In genomic region chr12:54352891-54353874, GRCh38 we compare ENCODE assay signal across 9 cellular contexts. TPM values are rescaled to one million over a fixed set of nuclear protein-coding genes. Genes with fewer than 3 reads are reported as not detected.
DNase-seq lines count a peak whose midpoint lies in the region; ATAC-seq, FAIRE-seq and TF ChIP-seq lines count a peak whose summit lies in the region.
"Had no signal": no experiment of that assay in that cellular context is flagged by ENCODE, and none has a peak within 500 bp of the region (broad histone marks: within the 10 kb centered on the region; RNA-seq: fewer than 3 reads in every experiment).

No MANE protein-coding gene starts in this region.

- CTCF ChIA-PET in activated naive CD4-positive, alpha-beta T cell treated with anti-CD3 and anti-CD28 coated beads, Interleukin-2, amount 10 ng/mL, durations not matched to agents 7 days and 5 days (lab: Charles Lee) = interaction anchor here (0.7 to 2.2 kb wide), 8 partner anchors 10 to 138 kb away, joined by 3 to 9 read pairs (median 4); partner anchors contain the start of gene COPZ1

- H3K9me3 ChIP-seq in breast epithelium (no peaks in the 10 kb centered on the region), vagina (no peaks in the 10 kb centered on the region)
- H3K9me3 ChIP-seq: BLaER1 had no signal

- DNase-seq in activated naive CD4-positive, alpha-beta T cell treated with anti-CD3 and anti-CD28 coated beads, Interleukin-2, amount 10 ng/mL, durations not matched to agents 7 days and 5 days = no peak
- DNase-seq in breast epithelium (ENCODE audit: low spot score in 2 of 2) (no peak), memory B cell (ENCODE audit: low spot score in 2 of 2) (no peak), vagina (ENCODE audit: extremely low spot score in 2 of 2) (no peak), cerebellar nuclear complex (lab: John Stamatoyannopoulos, UW) (no peak), GM12891 (ENCODE audit: insufficient read length, low spot score) (no peak)

- H3K36me3 Mint-ChIP-seq in activated naive CD4-positive, alpha-beta T cell treated with anti-CD3 and anti-CD28 coated beads, Interleukin-2, amount 50 U/mL, for 24 hours = no peaks in the 10 kb centered on the region
- peaks cover 28% of the 10 kb centered on the region for H3K36me3 Mint-ChIP-seq in activated naive CD4-positive, alpha-beta T cell treated with anti-CD3 and anti-CD28 coated beads, Interleukin-2, amount 10 ng/mL, durations not matched to agents 7 days and 5 days
- H3K36me3 Mint-ChIP-seq in memory B cell = peaks cover 20% of the 10 kb centered on the region

- H3K36me3 ChIP-seq in breast epithelium (no peaks in the 10 kb centered on the region), vagina (peaks cover 0 to 27% of the 10 kb centered on the region in 2 donors)

- peaks cover 18% of the 10 kb centered on the region for H3K4me1 Mint-ChIP-seq in activated naive CD4-positive, alpha-beta T cell treated with anti-CD3 and anti-CD28 coated beads, Interleukin-2, amount 50 U/mL, for 24 hours
- H3K4me1 Mint-ChIP-seq in activated naive CD4-positive, alpha-beta T cell treated with anti-CD3 and anti-CD28 coated beads, Interleukin-2, amount 10 ng/mL, durations not matched to agents 7 days and 5 days = peaks cover 29% of the 10 kb centered on the region
- H3K4me1 Mint-ChIP-seq in memory B cell = peaks cover 10% of the 10 kb centered on the region

- H3K4me1 ChIP-seq in breast epithelium (no peaks in the 10 kb centered on the region), vagina (peaks cover 38% of the 10 kb centered on the region)

- no peak for TF ChIP-seq POLR2A in breast epithelium (IDR thresholded peaks at IDR 0.05)
- TF ChIP-seq POLR2A in vagina (IDR thresholded peaks at IDR 0.05) = no peak
- TF ChIP-seq POLR2A in GM12891 (IDR thresholded peaks at IDR 0.05; ENCODE audit: low read depth, low read length) = no peak

- no peak for FAIRE-seq in GM12891 (lab: Jason Lieb, UNC)

- peak overlapping the region; percentile 50 to 73 for H3K27ac ChIP-seq in breast epithelium
- H3K27ac ChIP-seq in vagina = peak overlapping the region; percentile 83
- H3K27ac ChIP-seq: BLaER1 had no signal

- intact Hi-C loops in breast epithelium (cut with DNase I; ENCODE audit: low total_unique reads) = no loop called here
- intact Hi-C loops in vagina (cut with DNase I) = no loop called here

- no peak for ATAC-seq in memory B cell (ENCODE audit: low read depth)
- no peak for ATAC-seq in GM21423 (IDR thresholded peaks at IDR 0.05; ENCODE audit: unreplicated experiment)

- peak overlapping the region; percentile 66 for H3K27ac Mint-ChIP-seq in activated naive CD4-positive, alpha-beta T cell treated with anti-CD3 and anti-CD28 coated beads, Interleukin-2, amount 50 U/mL, for 24 hours
- H3K27ac Mint-ChIP-seq in activated naive CD4-positive, alpha-beta T cell treated with anti-CD3 and anti-CD28 coated beads, Interleukin-2, amount 10 ng/mL, durations not matched to agents 7 days and 5 days = no peak overlapping the region
- H3K27ac Mint-ChIP-seq in memory B cell = peak overlapping the region; percentile 5

- H3K27me3 ChIP-seq in breast epithelium (no peaks in the 10 kb centered on the region), vagina (no peaks in the 10 kb centered on the region)
- H3K27me3 ChIP-seq: BLaER1 had no signal

- no peak overlapping the region for H3K4me3 Mint-ChIP-seq in activated naive CD4-positive, alpha-beta T cell treated with anti-CD3 and anti-CD28 coated beads, Interleukin-2, amount 50 U/mL, for 24 hours
- no peak overlapping the region for H3K4me3 Mint-ChIP-seq in activated naive CD4-positive, alpha-beta T cell treated with anti-CD3 and anti-CD28 coated beads, Interleukin-2, amount 10 ng/mL, durations not matched to agents 7 days and 5 days
- H3K4me3 Mint-ChIP-seq in memory B cell = no peak overlapping the region

- no peak overlapping the region for H3K4me3 ChIP-seq in breast epithelium
- H3K4me3 ChIP-seq in vagina = no peak overlapping the region
- H3K4me3 ChIP-seq: BLaER1 had no signal

- H3K9me3 Mint-ChIP-seq in activated naive CD4-positive, alpha-beta T cell treated with anti-CD3 and anti-CD28 coated beads, Interleukin-2, amount 50 U/mL, for 24 hours = no peaks in the 10 kb centered on the region
- H3K9me3 Mint-ChIP-seq in activated naive CD4-positive, alpha-beta T cell treated with anti-CD3 and anti-CD28 coated beads, Interleukin-2, amount 10 ng/mL, durations not matched to agents 7 days and 5 days = no peaks in the 10 kb centered on the region
- no peaks in the 10 kb centered on the region for H3K9me3 Mint-ChIP-seq in memory B cell

- no peaks in the 10 kb centered on the region for H3K27me3 Mint-ChIP-seq in activated naive CD4-positive, alpha-beta T cell treated with anti-CD3 and anti-CD28 coated beads, Interleukin-2, amount 50 U/mL, for 24 hours
- H3K27me3 Mint-ChIP-seq in activated naive CD4-positive, alpha-beta T cell treated with anti-CD3 and anti-CD28 coated beads, Interleukin-2, amount 10 ng/mL, durations not matched to agents 7 days and 5 days = no peaks in the 10 kb centered on the region
- H3K27me3 Mint-ChIP-seq in memory B cell = no peaks in the 10 kb centered on the region

- TF ChIP-seq CTCF in breast epithelium (IDR thresholded peaks at IDR 0.05) (no peak), vagina (IDR thresholded peaks at IDR 0.05) (no peak)

TF ChIP-seq in GM12891, 5 proteins besides CTCF, POLR2A, EP300 and RAD21:
- TF ChIP-seq PAX5 (IDR thresholded peaks at IDR 0.05; ENCODE audit: insufficient read depth, low read length, severe bottlenecking) (no peak), POLR2AphosphoS5 (IDR thresholded peaks at IDR 0.05; ENCODE audit: low read depth, low read length) (no peak), TAF1 (IDR thresholded peaks at IDR 0.05; ENCODE audit: low read depth, low read length) (no peak), SPI1 (IDR thresholded peaks at IDR 0.05; ENCODE audit: low read depth, low read length) (no peak), POU2F2 (IDR thresholded peaks at IDR 0.05; ENCODE audit: low read depth, low read length) (no peak)

RNA-seq across cellular contexts. Expression of gene GPR84, which starts 11.1 kb away (rescaled TPM):
- total RNA-seq in breast epithelium (under 1 TPM in 1 of 3 donors, not detected in 2; 0.44 TPM), vagina (not detected)
- 2.9 TPM for polyA plus RNA-seq in GM12891 (2012; ENCODE audit: low read depth, missing spikeins)

RNA-seq across cellular contexts. Expression of gene COPZ1, which starts 28.3 kb away (rescaled TPM):
- total RNA-seq in breast epithelium (100 to 1,000 TPM in 1 of 3 donors, 10 to 100 TPM in 2; 70.9 to 109 (median 90.1) TPM), vagina (47.6 TPM)
- polyA plus RNA-seq in GM12891 (2012; ENCODE audit: low read depth, missing spikeins) = 175 TPM

RNA-seq across cellular contexts. Expression of gene ZNF385A, which starts 31.4 kb away (rescaled TPM):
- total RNA-seq in breast epithelium (10 to 100 TPM in 2 of 3 donors, 1 to 10 TPM in 1; 8.9 to 18.4 (median 10.5) TPM), vagina (38.8 TPM)
- polyA plus RNA-seq in GM12891 (2012; ENCODE audit: low read depth, missing spikeins) = 7.9 TPM

RNA-seq across cellular contexts. Expression of gene NFE2, which starts 52.4 kb away (rescaled TPM):
- total RNA-seq in breast epithelium = under 1 TPM; 0.15 to 0.48 (median 0.33) TPM
- total RNA-seq in vagina = not detected
- polyA plus RNA-seq in GM12891 (2012; ENCODE audit: low read depth, missing spikeins) = not detected
